Comparison of ENCODE assay signal across 31 cellular contexts in genomic region chr13:62631124-62631523, GRCh38.
"Had no signal": no experiment of that assay in that cellular context is flagged by ENCODE, and none has a peak within 500 bp of the region (broad histone marks: within the 10 kb centered on the region; RNA-seq: fewer than 3 reads in every experiment).

No MANE protein-coding gene starts in this region.

- H3K4me3 ChIP-seq: adrenal gland, ascending aorta, body of pancreas, breast epithelium, cardiac muscle cell had no signal

- H3K36me3 ChIP-seq: adrenal gland, ascending aorta, brain microvascular endothelial cell, breast epithelium, cardiac muscle cell had no signal

- H3K27ac ChIP-seq: adrenal gland, ascending aorta, brain microvascular endothelial cell, breast epithelium, cardiac muscle cell had no signal

- ATAC-seq: activated naive CD4-positive, alpha-beta T cell treated with anti-CD3 and anti-CD28 coated beads, Interleukin-2, amount 50 U/mL, for 72 hours; activated naive CD8-positive, alpha-beta T cell treated with anti-CD3 and anti-CD28 coated beads, Interleukin-2, amount 50 U/mL, for 24 hours; activated T-cell treated with anti-CD3 and anti-CD28 coated beads, Interleukin-2, amount 50 U/mL, for 4 hours; activated T-cell treated with anti-CD3 and anti-CD28 coated beads, Interleukin-2, amount 50 U/mL, for 72 hours; activated T-helper 17 cell treated with anti-CD3 and anti-CD28 coated beads, Interleukin-2, amount 50 U/mL, for 72 hours had no signal

- DNase-seq: activated effector memory CD4-positive, alpha-beta T cell treated with anti-CD3 and anti-CD28 coated beads, Interleukin-2, amount 50 U/mL, for 16 hours; activated effector memory CD4-positive, alpha-beta T cell treated with Interleukin-2 at 50 U/mL for 16 hours; activated gamma-delta T cell; activated gamma-delta T cell treated with Interleukin-2 at 50 U/mL for 16 hours; activated naive CD4-positive, alpha-beta T cell; activated naive CD4-positive, alpha-beta T cell treated with anti-CD3 and anti-CD28 coated beads for 36 hours; activated naive CD4-positive, alpha-beta T cell treated with anti-CD3 and anti-CD28 coated beads, Interleukin-2, amount 10 ng/mL, durations not matched to agents 7 days and 5 days; activated naive CD4-positive, alpha-beta T cell treated with anti-CD3 and anti-CD28 coated beads, Interleukin-2, amount 50 U/mL, for 16 hours; activated naive CD4-positive, alpha-beta T cell treated with Interleukin-2 at 50 U/mL for 16 hours; activated naive CD8-positive, alpha-beta T cell treated with anti-CD3 and anti-CD28 coated beads for 36 hours; activated naive CD8-positive, alpha-beta T cell treated with anti-CD3 and anti-CD28 coated beads, Interleukin-2, amount 10 ng/mL, durations not matched to agents 7 days and 5 days; activated naive CD8-positive, alpha-beta T cell treated with anti-CD3 and anti-CD28 coated beads, Interleukin-2, amount 50 U/mL, for 24 hours; activated T-cell treated with anti-CD3 and anti-CD28 coated beads, Interleukin-2, amount 50 U/mL, for 24 hours; activated T-cell treated with anti-CD3 and anti-CD28 coated beads, Interleukin-2, amount 50 U/mL, for 4 hours; activated T-cell treated with anti-CD3 and anti-CD28 coated beads, Interleukin-2, amount 50 U/mL, for 48 hours; activated T-cell treated with anti-CD3 and anti-CD28 coated beads, Interleukin-2, amount 50 U/mL, for 72 hours; adrenal gland; amniotic stem cell; amygdala; anterior cingulate cortex; aorta; body of pancreas; brain microvascular endothelial cell; caudate nucleus; central memory CD4-positive, alpha-beta T cell; cerebellar nuclear complex had no signal

- H3K27me3 ChIP-seq: adrenal gland, ascending aorta, body of pancreas, brain microvascular endothelial cell, breast epithelium, cardiac muscle cell had no signal

- H3K9me3 ChIP-seq: body of pancreas, breast epithelium had no signal
